ENCODE assay signal across 1 cellular context in the genomic region with DNA sequence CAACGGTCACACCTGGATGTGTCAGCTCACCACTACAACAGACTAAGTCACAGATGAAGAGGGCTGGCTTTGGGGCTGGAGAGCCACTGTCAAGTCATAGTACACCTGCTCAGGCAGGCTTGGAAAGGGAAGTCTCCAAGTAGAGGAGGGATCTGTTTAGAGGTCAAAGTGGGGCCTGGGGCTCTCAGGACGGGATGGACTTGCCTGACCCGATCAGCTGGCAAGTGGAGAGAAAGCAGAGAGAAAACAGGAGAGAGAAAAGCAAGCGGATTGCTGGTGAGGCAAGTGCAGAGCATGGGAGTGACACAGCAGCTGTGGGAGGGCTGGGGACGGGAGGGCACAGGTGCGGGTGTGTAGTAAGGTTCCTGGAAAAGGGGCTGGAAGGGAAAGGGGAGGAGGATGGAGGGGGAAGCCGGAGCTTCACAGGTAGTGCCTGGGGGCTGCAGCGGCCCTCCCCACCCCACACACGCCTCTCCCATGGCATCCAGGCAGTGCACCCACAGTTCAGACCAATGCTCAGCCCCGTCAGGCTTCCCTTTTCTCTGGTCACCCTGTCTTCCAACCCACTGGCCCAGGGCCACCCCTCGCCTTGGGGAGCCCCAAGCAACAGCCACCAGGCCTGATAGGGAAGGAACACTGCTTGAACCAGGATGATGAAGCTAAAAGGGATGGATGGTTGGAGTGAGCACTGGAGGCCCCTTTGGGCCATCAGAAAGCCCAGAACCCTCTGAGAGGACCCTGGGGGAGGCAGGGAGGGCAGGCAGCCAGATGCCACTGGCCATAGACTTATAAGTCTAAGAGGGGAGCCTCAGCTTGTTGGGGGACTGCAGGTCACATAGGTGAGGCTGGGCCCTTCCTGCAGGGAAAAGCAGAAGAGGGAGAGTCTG.
TF ChIP-seq lines count a peak whose summit lies in the region.

No MANE protein-coding gene starts in this region.

TF ChIP-seq in GM12878, 131 proteins besides CTCF, POLR2A, EP300 and RAD21:
- TF ChIP-seq ZNF274 (IDR thresholded peaks at IDR 0.05; ENCODE audit: insufficient read depth, insufficient read length) (no peak), IRF4 (IDR thresholded peaks at IDR 0.05; ENCODE audit: low read depth, low read length) (no peak), MYB (IDR thresholded peaks at IDR 0.05; ENCODE audit: borderline replicate concordance, low read depth, low read length) (no peak), SUPT20H (IDR thresholded peaks at IDR 0.05; ENCODE audit: borderline replicate concordance, control insufficient read depth, low read depth, low read length) (no peak), SMAD5 (IDR thresholded peaks at IDR 0.05; ENCODE audit: low read depth) (no peak), RELA (IDR thresholded peaks at IDR 0.05; ENCODE audit: borderline replicate concordance, partially characterized antibody) (no peak), HDGF (IDR thresholded peaks at IDR 0.05) (no peak), PAX8 (IDR thresholded peaks at IDR 0.05) (no peak), ZNF622 (IDR thresholded peaks at IDR 0.05) (no peak), ZNF24 (IDR thresholded peaks at IDR 0.05) (no peak), TCF7 (IDR thresholded peaks at IDR 0.05; ENCODE audit: borderline replicate concordance) (no peak), CBX5 (IDR thresholded peaks at IDR 0.05; ENCODE audit: low read depth) (no peak), FOS (IDR thresholded peaks at IDR 0.05; ENCODE audit: borderline replicate concordance, extremely low read depth, insufficient read length) (no peak), SREBF2 (IDR thresholded peaks at IDR 0.05; ENCODE audit: low read length) (no peak)
- TF ChIP-seq, protein P1, sequence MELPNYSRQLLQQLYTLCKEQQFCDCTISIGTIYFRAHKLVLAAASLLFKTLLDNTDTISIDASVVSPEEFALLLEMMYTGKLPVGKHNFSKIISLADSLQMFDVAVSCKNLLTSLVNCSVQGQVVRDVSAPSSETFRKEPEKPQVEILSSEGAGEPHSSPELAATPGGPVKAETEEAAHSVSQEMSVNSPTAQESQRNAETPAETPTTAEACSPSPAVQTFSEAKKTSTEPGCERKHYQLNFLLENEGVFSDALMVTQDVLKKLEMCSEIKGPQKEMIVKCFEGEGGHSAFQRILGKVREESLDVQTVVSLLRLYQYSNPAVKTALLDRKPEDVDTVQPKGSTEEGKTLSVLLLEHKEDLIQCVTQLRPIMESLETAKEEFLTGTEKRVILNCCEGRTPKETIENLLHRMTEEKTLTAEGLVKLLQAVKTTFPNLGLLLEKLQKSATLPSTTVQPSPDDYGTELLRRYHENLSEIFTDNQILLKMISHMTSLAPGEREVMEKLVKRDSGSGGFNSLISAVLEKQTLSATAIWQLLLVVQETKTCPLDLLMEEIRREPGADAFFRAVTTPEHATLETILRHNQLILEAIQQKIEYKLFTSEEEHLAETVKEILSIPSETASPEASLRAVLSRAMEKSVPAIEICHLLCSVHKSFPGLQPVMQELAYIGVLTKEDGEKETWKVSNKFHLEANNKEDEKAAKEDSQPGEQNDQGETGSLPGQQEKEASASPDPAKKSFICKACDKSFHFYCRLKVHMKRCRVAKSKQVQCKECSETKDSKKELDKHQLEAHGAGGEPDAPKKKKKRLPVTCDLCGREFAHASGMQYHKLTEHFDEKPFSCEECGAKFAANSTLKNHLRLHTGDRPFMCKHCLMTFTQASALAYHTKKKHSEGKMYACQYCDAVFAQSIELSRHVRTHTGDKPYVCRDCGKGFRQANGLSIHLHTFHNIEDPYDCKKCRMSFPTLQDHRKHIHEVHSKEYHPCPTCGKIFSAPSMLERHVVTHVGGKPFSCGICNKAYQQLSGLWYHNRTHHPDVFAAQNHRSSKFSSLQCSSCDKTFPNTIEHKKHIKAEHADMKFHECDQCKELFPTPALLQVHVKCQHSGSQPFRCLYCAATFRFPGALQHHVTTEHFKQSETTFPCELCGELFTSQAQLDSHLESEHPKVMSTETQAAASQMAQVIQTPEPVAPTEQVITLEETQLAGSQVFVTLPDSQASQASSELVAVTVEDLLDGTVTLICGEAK (IDR thresholded peaks at IDR 0.05; ENCODE audit: borderline replicate concordance): no peak
- TF ChIP-seq, protein P2, sequence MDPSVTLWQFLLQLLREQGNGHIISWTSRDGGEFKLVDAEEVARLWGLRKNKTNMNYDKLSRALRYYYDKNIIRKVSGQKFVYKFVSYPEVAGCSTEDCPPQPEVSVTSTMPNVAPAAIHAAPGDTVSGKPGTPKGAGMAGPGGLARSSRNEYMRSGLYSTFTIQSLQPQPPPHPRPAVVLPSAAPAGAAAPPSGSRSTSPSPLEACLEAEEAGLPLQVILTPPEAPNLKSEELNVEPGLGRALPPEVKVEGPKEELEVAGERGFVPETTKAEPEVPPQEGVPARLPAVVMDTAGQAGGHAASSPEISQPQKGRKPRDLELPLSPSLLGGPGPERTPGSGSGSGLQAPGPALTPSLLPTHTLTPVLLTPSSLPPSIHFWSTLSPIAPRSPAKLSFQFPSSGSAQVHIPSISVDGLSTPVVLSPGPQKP (IDR thresholded peaks at IDR 0.05; ENCODE audit: low read depth, low read length): no peak
- TF ChIP-seq, protein P3, sequence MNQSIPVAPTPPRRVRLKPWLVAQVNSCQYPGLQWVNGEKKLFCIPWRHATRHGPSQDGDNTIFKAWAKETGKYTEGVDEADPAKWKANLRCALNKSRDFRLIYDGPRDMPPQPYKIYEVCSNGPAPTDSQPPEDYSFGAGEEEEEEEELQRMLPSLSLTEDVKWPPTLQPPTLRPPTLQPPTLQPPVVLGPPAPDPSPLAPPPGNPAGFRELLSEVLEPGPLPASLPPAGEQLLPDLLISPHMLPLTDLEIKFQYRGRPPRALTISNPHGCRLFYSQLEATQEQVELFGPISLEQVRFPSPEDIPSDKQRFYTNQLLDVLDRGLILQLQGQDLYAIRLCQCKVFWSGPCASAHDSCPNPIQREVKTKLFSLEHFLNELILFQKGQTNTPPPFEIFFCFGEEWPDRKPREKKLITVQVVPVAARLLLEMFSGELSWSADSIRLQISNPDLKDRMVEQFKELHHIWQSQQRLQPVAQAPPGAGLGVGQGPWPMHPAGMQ (IDR thresholded peaks at IDR 0.05; ENCODE audit: borderline replicate concordance): no peak
